9 cellular contexts compared by ENCODE assay signal in the genomic region with DNA sequence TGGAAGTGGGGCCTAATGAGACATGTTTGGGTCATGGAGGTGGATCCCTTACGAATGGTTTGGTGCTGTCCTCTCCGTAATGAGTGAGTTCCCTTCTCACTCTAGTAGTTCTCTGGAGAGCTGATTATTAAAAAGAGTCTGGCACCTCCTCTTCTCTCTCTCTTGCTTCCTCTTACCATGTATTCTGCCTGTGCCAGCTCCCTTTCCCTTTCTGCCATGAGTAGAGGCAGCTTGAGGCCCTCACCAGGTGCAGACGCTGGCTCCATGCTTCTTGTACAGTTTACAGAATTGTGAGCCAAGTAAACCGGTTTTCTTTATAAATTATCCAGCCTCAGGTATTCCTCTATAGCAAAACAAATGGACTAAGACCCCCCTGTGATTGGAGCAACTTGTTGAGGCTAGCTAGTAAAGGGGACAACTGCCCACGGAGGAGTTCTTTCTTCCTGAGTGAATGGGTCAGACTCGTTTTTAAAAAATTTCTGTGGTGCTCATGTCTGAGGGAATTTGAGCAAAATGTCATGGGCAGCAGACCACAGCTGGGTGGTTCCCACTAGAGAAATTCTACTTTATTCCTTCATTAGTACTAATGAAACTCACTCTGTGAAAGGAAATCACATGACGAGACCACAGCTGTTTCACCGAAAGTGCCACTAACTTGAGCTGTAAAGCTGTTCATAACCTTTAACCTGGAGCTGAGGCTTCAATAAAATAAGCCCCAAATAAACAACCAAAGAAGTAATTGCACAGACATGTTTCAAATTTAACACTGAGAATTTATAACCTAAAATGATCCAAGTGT.
DNase-seq lines count a peak whose midpoint lies in the region; ATAC-seq and TF ChIP-seq lines count a peak whose summit lies in the region.
"Had no signal": no experiment of that assay in that cellular context is flagged by ENCODE, and none has a peak within 500 bp of the region (broad histone marks: within the 10 kb centered on the region; RNA-seq: fewer than 3 reads in every experiment).

No MANE protein-coding gene starts in this region.

- H3K27ac Mint-ChIP-seq in T-helper 17 cell, result peak overlapping the region; percentile 72
- H3K27ac Mint-ChIP-seq in activated CD4-positive, alpha-beta T cell treated with anti-CD3 and anti-CD28 coated beads for 36 hours, result no peak overlapping the region

- peak; percentile 66 for ATAC-seq in GM19372 (IDR thresholded peaks at IDR 0.05; ENCODE audit: low read depth, unreplicated experiment)
- peak; percentile 67 for ATAC-seq in HG03025 (IDR thresholded peaks at IDR 0.05; ENCODE audit: low FRiP score, unreplicated experiment)
- no peak for ATAC-seq in T-helper 17 cell
- ATAC-seq in left lobe of liver, result no peak
- ATAC-seq in activated CD4-positive, alpha-beta T cell treated with anti-CD3 and anti-CD28 coated beads for 36 hours, result no peak
- ATAC-seq in esophagus mucosa, result no peak

- H3K9me3 ChIP-seq in T-helper 17 cell (ENCODE audit: control insufficient read depth, low read length, poor library complexity, severe bottlenecking), result no peaks in the 10 kb centered on the region

- no peak for TF ChIP-seq CTCF in GM10266 (IDR thresholded peaks at IDR 0.05; ENCODE audit: control insufficient read depth, insufficient read depth, low read depth, missing control alignments)

- peaks cover 2% of the 10 kb centered on the region for H3K9me3 Mint-ChIP-seq in activated CD4-positive, alpha-beta T cell treated with anti-CD3 and anti-CD28 coated beads for 36 hours (ENCODE audit: low read depth)

- intact Hi-C loops in activated CD4-positive, alpha-beta T cell treated with anti-CD3 and anti-CD28 coated beads for 36 hours (cut with DNase I, micrococcal nuclease), result no loop called here

- H3K36me3 Mint-ChIP-seq in T-helper 17 cell (ENCODE audit: low read depth), result no peaks in the 10 kb centered on the region
- H3K36me3 Mint-ChIP-seq in activated CD4-positive, alpha-beta T cell treated with anti-CD3 and anti-CD28 coated beads for 36 hours (ENCODE audit: low read depth), result no peaks in the 10 kb centered on the region

- peak overlapping the region; percentile 55 for H3K4me3 Mint-ChIP-seq in T-helper 17 cell
- no peak overlapping the region for H3K4me3 Mint-ChIP-seq in activated CD4-positive, alpha-beta T cell treated with anti-CD3 and anti-CD28 coated beads for 36 hours

- H3K4me1 Mint-ChIP-seq in T-helper 17 cell, result peaks cover 18% of the 10 kb centered on the region
- H3K4me1 Mint-ChIP-seq in activated CD4-positive, alpha-beta T cell treated with anti-CD3 and anti-CD28 coated beads for 36 hours, result peaks cover 35% of the 10 kb centered on the region

- DNase-seq in GM10266 (ENCODE audit: extremely low spot score), result peak; percentile 55
- no peak for DNase-seq in T-helper 17 cell
- no peak for DNase-seq in left lobe of liver (ENCODE audit: low spot score)
- DNase-seq in activated CD4-positive, alpha-beta T cell treated with anti-CD3 and anti-CD28 coated beads for 36 hours, result no peak
- DNase-seq in NCI-H226, result no peak
- DNase-seq: stimulated activated CD4-positive, alpha-beta T cell treated with anti-CD3 and anti-CD28 coated beads, Interleukin-4, amount 100 ng/mL, for 1 hour had no signal

- POLR2A ChIA-PET in activated CD4-positive, alpha-beta T cell treated with anti-CD3 and anti-CD28 coated beads for 36 hours (lab: Charles Lee), result interaction anchor here (0.6 kb wide), 1 partner anchor 22 kb away, joined by 3 read pairs; no protein-coding TSS in a partner anchor

- CTCF ChIA-PET in activated CD4-positive, alpha-beta T cell treated with anti-CD3 and anti-CD28 coated beads for 36 hours (lab: Charles Lee), result interaction anchor here (0.8 to 1.6 kb wide), 2 partner anchors 26 to 96 kb away, joined by 5 to 6 read pairs; no protein-coding TSS in a partner anchor

- no peaks in the 10 kb centered on the region for H3K27me3 Mint-ChIP-seq in T-helper 17 cell
- no peaks in the 10 kb centered on the region for H3K27me3 Mint-ChIP-seq in activated CD4-positive, alpha-beta T cell treated with anti-CD3 and anti-CD28 coated beads for 36 hours

Comparison
In these comparisons a context has a peak if more than half of its experiments do, and no peak if none do; other contexts are left out.
1. ATAC-seq: peak in GM19372 (single experiment) and HG03025 (single experiment); none in T-helper 17 cell (single experiment), left lobe of liver (single experiment), activated CD4-positive, alpha-beta T cell treated with anti-CD3 and anti-CD28 coated beads for 36 hours (single experiment) and esophagus mucosa (single experiment).